ENCODE assay signal across 10 cellular contexts in genomic region chr2:193240752-193241151, GRCh38.
DNase-seq lines count a peak whose midpoint lies in the region; ATAC-seq, FAIRE-seq and TF ChIP-seq lines count a peak whose summit lies in the region.
"Had no signal": no experiment of that assay in that cellular context is flagged by ENCODE, and none has a peak within 500 bp of the region (broad histone marks: within the 10 kb centered on the region; RNA-seq: fewer than 3 reads in every experiment).

No MANE protein-coding gene starts in this region.

- H3K27ac ChIP-seq in small intestine (ENCODE audit: low read depth in 1 of 2, low read length in 1 of 2), result no peak overlapping the region
- no peak overlapping the region for H3K27ac ChIP-seq in WERI-Rb-1

- WGBS in small intestine, 3 donors, result 77 to 92% (median 83%) methylated on average over 1 of the region's 1 CpG

- no peaks in the 10 kb centered on the region for H3K9me3 ChIP-seq in small intestine (ENCODE audit: control insufficient read depth, low read depth)
- no peaks in the 10 kb centered on the region for H3K9me3 ChIP-seq in WERI-Rb-1 (ENCODE audit: severe bottlenecking)

- no peak for TF ChIP-seq CTCF in WERI-Rb-1 (IDR thresholded peaks at IDR 0.05; ENCODE audit: low read depth, low read length)

- DNase-seq in SKM-1 treated with dmso at 0.1 percent for 144 hours (lab: John Stamatoyannopoulos, UW; ENCODE audit: unreplicated experiment) (peak; percentile 24), SKM-1 (lab: John Stamatoyannopoulos, UW; ENCODE audit: unreplicated experiment) (no peak), T47D (ENCODE audit: low read depth in 1 of 2, low spot score in 1 of 2) (peak; percentile 7 to 30), small intestine (peak; percentile 7), WERI-Rb-1 (no peak), NCI-H1436 (lab: John Stamatoyannopoulos, UW) (no peak)

- peak; percentile 47 for ATAC-seq in HG03565 (IDR thresholded peaks at IDR 0.05; ENCODE audit: unreplicated experiment)
- no peak for ATAC-seq in HG03457 (IDR thresholded peaks at IDR 0.05; ENCODE audit: unreplicated experiment)

- no peak for FAIRE-seq in small intestine (lab: Jason Lieb, UNC)
- FAIRE-seq: colon, islet of Langerhans had no signal

- no peaks in the 10 kb centered on the region for H3K27me3 ChIP-seq in small intestine (ENCODE audit: control insufficient read depth in 2 of 2, insufficient read depth in 2 of 2, low read length in 2 of 2)
- no peaks in the 10 kb centered on the region for H3K27me3 ChIP-seq in WERI-Rb-1 (ENCODE audit: insufficient read depth, low read depth, severe bottlenecking)

- H3K36me3 ChIP-seq in small intestine (ENCODE audit: control insufficient read depth in 2 of 2, insufficient read depth in 2 of 2, low read length in 2 of 2), result no peaks in the 10 kb centered on the region
- H3K36me3 ChIP-seq in WERI-Rb-1, result no peaks in the 10 kb centered on the region

- in situ Hi-C loops in T47D (cut with HindIII; ENCODE audit: low pct_unique_long_range_greater_than_20kb, low sequenced_read_pairs), result no loop called here

- H3K4me3 ChIP-seq in small intestine (ENCODE audit: low read depth in 1 of 2, low read length in 2 of 2) (no peak overlapping the region), WERI-Rb-1 (ENCODE audit: low read depth, low read length) (no peak overlapping the region)

- no peaks in the 10 kb centered on the region for H3K4me1 ChIP-seq in small intestine (ENCODE audit: control insufficient read depth in 2 of 2, insufficient read depth in 1 of 2, low read depth in 1 of 2, low read length in 1 of 2)

Comparison
In these comparisons a context has a peak if more than half of its experiments do, and no peak if none do; other contexts are left out.
1. DNase-seq: peak in SKM-1 treated with dmso at 0.1 percent for 144 hours (single experiment), T47D (2 of 2) and small intestine (single experiment); none in SKM-1 (single experiment), WERI-Rb-1 (single experiment) and NCI-H1436 (single experiment).